ENCODE assay signal across 20 cellular contexts in genomic region chr20:45218133-45218532, GRCh38. TPM values are rescaled to one million over a fixed set of nuclear protein-coding genes. Genes with fewer than 3 reads are reported as not detected.
DNase-seq lines count a peak whose midpoint lies in the region; ATAC-seq and TF ChIP-seq lines count a peak whose summit lies in the region.
"Had no signal": no experiment of that assay in that cellular context is flagged by ENCODE, and none has a peak within 500 bp of the region (broad histone marks: within the 10 kb centered on the region; RNA-seq: fewer than 3 reads in every experiment).

No MANE protein-coding gene starts in this region.

- CTCF ChIA-PET in mammary epithelial cell (lab: Charles Lee; ENCODE audit: low non-redundant PET) (no interaction called here), MCF 10A (lab: Yijun Ruan, JAX) (interaction anchor here (0.6 to 0.8 kb wide), 3 partner anchors 42 to 79 kb away, joined by 3 read pairs; no protein-coding TSS in a partner anchor)

- no peak overlapping the region for H3K9ac ChIP-seq in mammary epithelial cell (ENCODE audit: insufficient read depth, low read length)
- H3K9ac ChIP-seq: BLaER1 treated with 17β-estradiol and CSF1 and Interleukin-3, amounts not matched to agents 10 nM and 100 nM had no signal

- no TSS peak for BruUV-seq in mammary epithelial cell (replicated peaks; lab: Mats Ljungman, UMichigan)
- no TSS peak for BruUV-seq in MCF 10A (replicated peaks; lab: Mats Ljungman, UMichigan)

- H3K4me1 ChIP-seq in mammary epithelial cell (ENCODE audit: insufficient read depth, low read length) = no peaks in the 10 kb centered on the region
- H3K4me1 ChIP-seq: BLaER1 treated with 17β-estradiol and CSF1 and Interleukin-3, amounts not matched to agents 10 nM and 100 nM had no signal

- H3K4me3 Mint-ChIP-seq in MCF 10A (ENCODE audit: unreplicated experiment) = no peak overlapping the region
- H3K4me3 Mint-ChIP-seq in activated T-helper 17 cell treated with anti-CD3 and anti-CD28 coated beads, Interleukin-2, amount 50 U/mL, for 72 hours = no peak overlapping the region
- H3K4me3 Mint-ChIP-seq: CD4-positive, alpha-beta T cell; GM23338; H9 had no signal

- no peaks in the 10 kb centered on the region for H3K79me2 ChIP-seq in mammary epithelial cell (ENCODE audit: insufficient read depth, low read length)

- H3K9me3 ChIP-seq in mammary epithelial cell (replicated peaks; ENCODE audit: insufficient read depth, low read length) = no peaks in the 10 kb centered on the region
- H3K9me3 ChIP-seq: BLaER1 treated with 17β-estradiol and CSF1 and Interleukin-3, amounts not matched to agents 10 nM and 100 nM had no signal

- TF ChIP-seq CTCF in mammary epithelial cell (conservative IDR thresholded peaks at IDR 0.05 in 1 of 2, IDR thresholded peaks at IDR 0.05 in 1 of 2; ENCODE audit: extremely low read depth in 1 of 2, insufficient read depth in 1 of 2, low read depth in 1 of 2, low read length in 2 of 2) (no peak), MCF 10A (IDR thresholded peaks at IDR 0.05; ENCODE audit: unreplicated experiment) (no peak), brain microvascular endothelial cell (IDR thresholded peaks at IDR 0.05; ENCODE audit: low read depth, low read length, missing control alignments) (no peak)

- POLR2A ChIA-PET in MCF 10A (lab: Yijun Ruan, JAX) = no interaction called here

- dilution Hi-C loops in mammary epithelial cell (cut with HindIII; ENCODE audit: low sequenced_read_pairs) = no loop called here

- WGBS in mammary epithelial cell (ENCODE audit: low coverage, missing lambda C conversion rate) = 49% methylated on average over 4 of the region's 4 CpGs

- intact Hi-C loops in mammary epithelial cell (cut with micrococcal nuclease) = no loop called here
- intact Hi-C loops in MCF 10A (cut with micrococcal nuclease) = no loop called here

- no peak overlapping the region for H3K4me3 ChIP-seq in mammary epithelial cell (replicated peaks in 1 of 3; ENCODE audit: insufficient read depth in 1 of 3, low read depth in 2 of 3, low read length in 3 of 3)
- no peak overlapping the region for H3K4me3 ChIP-seq in brain microvascular endothelial cell (ENCODE audit: low read depth, low read length)
- H3K4me3 ChIP-seq: BLaER1 treated with 17β-estradiol and CSF1 and Interleukin-3, amounts not matched to agents 10 nM and 100 nM; GM12878; GM23338 had no signal

- no peak overlapping the region for H3K4me2 ChIP-seq in mammary epithelial cell (ENCODE audit: insufficient read depth, low read depth, low read length)
- H3K4me2 ChIP-seq: BLaER1 treated with 17β-estradiol and CSF1 and Interleukin-3, amounts not matched to agents 10 nM and 100 nM; GM23338 had no signal

- no peaks in the 10 kb centered on the region for H3K36me3 ChIP-seq in mammary epithelial cell (ENCODE audit: insufficient read depth, low read length)
- no peaks in the 10 kb centered on the region for H3K36me3 ChIP-seq in brain microvascular endothelial cell (replicated peaks)
- H3K36me3 ChIP-seq: BLaER1 treated with 17β-estradiol and CSF1 and Interleukin-3, amounts not matched to agents 10 nM and 100 nM had no signal

- H3K4me1 Mint-ChIP-seq in MCF 10A (ENCODE audit: insufficient read depth, unreplicated experiment) = no peaks in the 10 kb centered on the region
- H3K4me1 Mint-ChIP-seq in activated T-helper 17 cell treated with anti-CD3 and anti-CD28 coated beads, Interleukin-2, amount 50 U/mL, for 72 hours = no peaks in the 10 kb centered on the region
- H3K4me1 Mint-ChIP-seq: GM23338, H9 had no signal

- H4K20me1 ChIP-seq in mammary epithelial cell (ENCODE audit: insufficient read depth, low read length) = no peaks in the 10 kb centered on the region
- H4K20me1 ChIP-seq: BLaER1 treated with 17β-estradiol and CSF1 and Interleukin-3, amounts not matched to agents 10 nM and 100 nM had no signal

- H3K27me3 Mint-ChIP-seq in MCF 10A (ENCODE audit: insufficient read depth, unreplicated experiment) = peaks cover 49% of the 10 kb centered on the region
- peaks cover 44% of the 10 kb centered on the region for H3K27me3 Mint-ChIP-seq in activated T-helper 17 cell treated with anti-CD3 and anti-CD28 coated beads, Interleukin-2, amount 50 U/mL, for 72 hours

- no peaks in the 10 kb centered on the region for H3K36me3 Mint-ChIP-seq in MCF 10A (ENCODE audit: insufficient read depth, unreplicated experiment)
- no peaks in the 10 kb centered on the region for H3K36me3 Mint-ChIP-seq in activated T-helper 17 cell treated with anti-CD3 and anti-CD28 coated beads, Interleukin-2, amount 50 U/mL, for 72 hours (ENCODE audit: low read depth)

- ATAC-seq in activated T-helper 17 cell treated with anti-CD3 and anti-CD28 coated beads, Interleukin-2, amount 50 U/mL, for 72 hours (replicated peaks) = no peak
- ATAC-seq: GM12878, GM23338 had no signal

- H3K27ac Mint-ChIP-seq in MCF 10A (ENCODE audit: low read depth, unreplicated experiment) = no peak overlapping the region
- no peak overlapping the region for H3K27ac Mint-ChIP-seq in activated T-helper 17 cell treated with anti-CD3 and anti-CD28 coated beads, Interleukin-2, amount 50 U/mL, for 72 hours
- H3K27ac Mint-ChIP-seq: CD4-positive, alpha-beta T cell; GM23338 had no signal

- DNase-seq in mammary epithelial cell (peak; percentile 8), MCF 10A (ENCODE audit: unreplicated experiment) (no peak), SW480 (ENCODE audit: low spot score) (peak; percentile 15), kidney tubule cell (ENCODE audit: low spot score) (peak; percentile 23), renal cortical epithelial cell (ENCODE audit: low read depth) (peak; percentile 51), brain microvascular endothelial cell (no peak)
- DNase-seq in NK-92 treated with Interleukin-12 subunit alpha and Interleukin-12 subunit beta, amount 100 ng/mL, for 24 hours (lab: John Stamatoyannopoulos, UW) = no peak
- DNase-seq: 8988T; AML-193; Calu3; CD4-positive, alpha-beta T cell; DMS 273 treated with DMSO at 0.1 percent for 48 hours; DMS79; H9 had no signal

- H3K27me3 ChIP-seq in mammary epithelial cell (ENCODE audit: insufficient read depth, low read length) (no peaks in the 10 kb centered on the region), brain microvascular endothelial cell (replicated peaks) (no peaks in the 10 kb centered on the region)
- H3K27me3 ChIP-seq: BLaER1 treated with 17β-estradiol and CSF1 and Interleukin-3, amounts not matched to agents 10 nM and 100 nM had no signal

- no peak overlapping the region for H2AFZ ChIP-seq in mammary epithelial cell (ENCODE audit: low read depth, low read length)
- H2AFZ ChIP-seq: GM23338 had no signal

- in situ Hi-C loops in mammary epithelial cell (cut with MboI; ENCODE audit: low sequenced_read_pairs in 2 of 2) (no loop called here), brain microvascular endothelial cell (cut with HindIII; ENCODE audit: low pct_ligation_motif_present, low sequenced_read_pairs) (no loop called here)

- no peak overlapping the region for H3K27ac ChIP-seq in mammary epithelial cell (ENCODE audit: insufficient read depth, low read depth, low read length)
- H3K27ac ChIP-seq in brain microvascular endothelial cell = no peak overlapping the region
- H3K27ac ChIP-seq: BLaER1 treated with 17β-estradiol and CSF1 and Interleukin-3, amounts not matched to agents 10 nM and 100 nM had no signal

- peaks cover 11% of the 10 kb centered on the region for H3K9me3 Mint-ChIP-seq in MCF 10A (ENCODE audit: unreplicated experiment)
- H3K9me3 Mint-ChIP-seq in activated T-helper 17 cell treated with anti-CD3 and anti-CD28 coated beads, Interleukin-2, amount 50 U/mL, for 72 hours = no peaks in the 10 kb centered on the region
- H3K9me3 Mint-ChIP-seq: CD4-positive, alpha-beta T cell; GM23338; H9 had no signal

RNA-seq across cellular contexts. Expression of gene SEMG2, which starts 3.0 kb away (rescaled TPM):
- total RNA-seq in mammary epithelial cell (not detected), MCF 10A (2022) (not detected in 2 replicates), renal cortical epithelial cell (not detected in 2 replicates)
- not detected for polyA plus RNA-seq in mammary epithelial cell
- not detected for polyA minus RNA-seq in mammary epithelial cell
- total RNA-seq in activated T-helper 17 cell treated with anti-CD3 and anti-CD28 coated beads, Interleukin-2, amount 50 U/mL, for 72 hours = not detected
- total RNA-seq: Calu3; CD4-positive, alpha-beta T cell; G401; GM12878; GM23338; H9; HT1080 had no signal
- polyA plus RNA-seq: GM12878, GM23338 had no signal

RNA-seq across cellular contexts. Expression of gene SEMG1, which starts 11.3 kb away (rescaled TPM):
- not detected for total RNA-seq in mammary epithelial cell
- not detected for polyA plus RNA-seq in mammary epithelial cell
- not detected for polyA minus RNA-seq in mammary epithelial cell
- not detected in 2 replicates for total RNA-seq in MCF 10A (2022)
- total RNA-seq in renal cortical epithelial cell = not detected in 2 replicates
- total RNA-seq in activated T-helper 17 cell treated with anti-CD3 and anti-CD28 coated beads, Interleukin-2, amount 50 U/mL, for 72 hours = not detected
- total RNA-seq: CD4-positive, alpha-beta T cell; G401; GM12878; HT1080 had no signal
- polyA plus RNA-seq: GM12878 had no signal

RNA-seq across cellular contexts. Expression of gene SLPI, which starts 36.2 kb away (rescaled TPM):
- 100 to 1,000 TPM in 1 of 2 donors, 10 to 100 TPM in 1; 20.3 to 189 TPM for total RNA-seq in mammary epithelial cell
- 266 TPM for polyA plus RNA-seq in mammary epithelial cell
- polyA minus RNA-seq in mammary epithelial cell = 147 TPM
- 273 and 284 TPM in 2 replicates for total RNA-seq in MCF 10A (2022)
- total RNA-seq in renal cortical epithelial cell = 58.2 and 256 TPM in 2 replicates
- total RNA-seq in activated T-helper 17 cell treated with anti-CD3 and anti-CD28 coated beads, Interleukin-2, amount 50 U/mL, for 72 hours = not detected
- total RNA-seq: CD4-positive, alpha-beta T cell; G401; GM23338; H9; HT1080 had no signal
- polyA plus RNA-seq: GM23338 had no signal

RNA-seq across cellular contexts. Expression of gene PI3, which starts 43.4 kb away (rescaled TPM):
- total RNA-seq in mammary epithelial cell (10 to 100 TPM in 1 of 2 donors, 1 to 10 TPM in 1; 1.3 to 45.4 TPM), MCF 10A (2022) (1.0 and 2.8 TPM in 2 replicates), renal cortical epithelial cell (0.55 TPM in 1 of 2 replicates, not detected in the other)
- 188 TPM for polyA plus RNA-seq in mammary epithelial cell
- polyA minus RNA-seq in mammary epithelial cell = 85.6 TPM
- total RNA-seq in activated T-helper 17 cell treated with anti-CD3 and anti-CD28 coated beads, Interleukin-2, amount 50 U/mL, for 72 hours = not detected
- total RNA-seq: CD4-positive, alpha-beta T cell; G401; GM12878; GM23338; H9; HT1080 had no signal
- polyA plus RNA-seq: GM12878, GM23338 had no signal

Comparison
In these comparisons a context has a peak if more than half of its experiments do, and no peak if none do; other contexts are left out.
1. DNase-seq: peak in mammary epithelial cell (single experiment), SW480 (single experiment), kidney tubule cell (single experiment) and renal cortical epithelial cell (single experiment); none in MCF 10A (single experiment), NK-92 treated with Interleukin-12 subunit alpha and Interleukin-12 subunit beta, amount 100 ng/mL, for 24 hours (single experiment) and brain microvascular endothelial cell (single experiment).
2. RNA of gene SLPI, which starts 36.2 kb away (total RNA-seq): 273 to 284 TPM in MCF 10A, 58.2 to 256 TPM in renal cortical epithelial cell and 20.3 to 189 TPM in mammary epithelial cell; not detected in activated T-helper 17 cell treated with anti-CD3 and anti-CD28 coated beads, Interleukin-2, amount 50 U/mL, for 72 hours; every median in the first group is over 10 times any median in the second.